Comparison of ENCODE assay signal across 8 cellular contexts in the genomic region with DNA sequence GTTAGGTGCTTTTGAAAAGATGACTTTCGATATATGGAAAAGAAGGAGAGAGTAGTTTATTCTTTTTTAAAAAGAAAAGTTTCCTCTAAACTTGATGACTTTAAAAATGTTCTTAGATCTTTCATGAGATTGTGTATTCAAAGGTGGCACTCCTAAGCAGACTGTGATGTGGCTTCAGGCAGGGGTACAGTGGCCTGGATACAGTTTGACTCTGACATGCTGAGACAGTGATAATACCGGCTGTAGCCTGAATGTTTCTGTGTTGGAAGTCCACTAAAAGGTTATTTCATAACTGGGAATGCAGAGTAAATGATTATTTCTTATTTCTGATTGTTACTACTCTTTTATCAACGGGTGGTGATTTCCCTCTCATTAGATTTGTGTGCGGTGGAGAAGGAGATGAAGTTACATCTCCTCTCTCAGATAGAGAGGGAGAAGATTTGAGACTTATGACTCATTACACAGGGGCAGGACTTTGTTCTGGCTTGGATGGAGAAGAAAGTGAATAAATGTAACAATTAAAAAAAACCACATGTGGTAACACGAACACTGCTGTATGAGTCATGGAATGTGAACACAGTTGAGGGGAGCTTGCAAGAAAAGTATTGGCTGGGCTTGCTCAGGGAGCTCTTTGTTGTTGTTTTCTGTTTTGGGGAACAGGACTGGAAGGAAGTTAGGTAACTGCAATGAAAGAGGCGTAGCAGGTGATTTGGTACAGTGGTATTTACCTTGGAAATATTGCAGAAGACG. TPM values are rescaled to one million over a fixed set of nuclear protein-coding genes. Genes with fewer than 3 reads are reported as not detected.
A peak's percentile ranks its signal among the peaks of the same experiment; 100 is the strongest.
DNase-seq lines count a peak whose midpoint lies in the region; ATAC-seq lines count a peak whose summit lies in the region.

No MANE protein-coding gene starts in this region.

- peaks cover 12 to 20% of the 10 kb centered on the region in 2 donors for H3K4me1 Mint-ChIP-seq in effector memory CD8-positive, alpha-beta T cell (ENCODE audit: low read depth in 2 of 2)

- no peaks in the 10 kb centered on the region for H3K9me3 Mint-ChIP-seq in effector memory CD8-positive, alpha-beta T cell

- H3K4me3 Mint-ChIP-seq in effector memory CD8-positive, alpha-beta T cell = peak overlapping the region in 1 of 2 donors; percentile 13

- H3K27ac Mint-ChIP-seq in effector memory CD8-positive, alpha-beta T cell = no peak overlapping the region

- H3K36me3 Mint-ChIP-seq in effector memory CD8-positive, alpha-beta T cell (ENCODE audit: insufficient read depth) = no peaks in the 10 kb centered on the region

- peaks cover 0 to 18% of the 10 kb centered on the region in 2 donors for H3K27me3 Mint-ChIP-seq in effector memory CD8-positive, alpha-beta T cell

- ATAC-seq in GM21717 (IDR thresholded peaks at IDR 0.05; ENCODE audit: unreplicated experiment) = peak; percentile 73
- peak; percentile 94 for ATAC-seq in effector memory CD8-positive, alpha-beta T cell (replicated peaks)

- peak; percentile 64 for DNase-seq in AG08396 (ENCODE audit: low spot score)
- DNase-seq in RKO (ENCODE audit: low spot score) = peak; percentile 64
- DNase-seq in effector memory CD8-positive, alpha-beta T cell = peak; percentile 3 to 27 (median 22)
- DNase-seq in stimulated activated CD4-positive, alpha-beta T cell treated with anti-CD3 and anti-CD28 coated beads, Interleukin-2, amount 100 ng/mL, for 4 hours (ENCODE audit: low read depth) = peak; percentile 23
- no peak for DNase-seq in cerebellum (ENCODE audit: low spot score)
- no peak for DNase-seq in NCI-H1092 treated with DMSO at 0.1 percent for 48 hours (lab: John Stamatoyannopoulos, UW)
- no peak for DNase-seq in NCI-H345 (lab: John Stamatoyannopoulos, UW)

RNA-seq across cellular contexts. Expression of a gene that starts 21.6 kb away (rescaled TPM):
- 8.3 TPM for total RNA-seq in cerebellum

Comparison
In these comparisons a context has a peak if more than half of its experiments do, and no peak if none do; other contexts are left out.
1. DNase-seq: peak in AG08396 (single experiment), RKO (single experiment), effector memory CD8-positive, alpha-beta T cell (3 of 3) and stimulated activated CD4-positive, alpha-beta T cell treated with anti-CD3 and anti-CD28 coated beads, Interleukin-2, amount 100 ng/mL, for 4 hours (single experiment); none in cerebellum (single experiment), NCI-H1092 treated with DMSO at 0.1 percent for 48 hours (single experiment) and NCI-H345 (single experiment).